ENCODE assay signal across 1 cellular context in genomic region chr11:47258317-47258902, GRCh38.
TF ChIP-seq lines count a peak whose summit lies in the region.

No MANE protein-coding gene starts in this region.

TF ChIP-seq in IMR-90, 13 proteins besides CTCF, POLR2A, EP300 and RAD21:
- TF ChIP-seq SMC3 (IDR thresholded peaks at IDR 0.05; ENCODE audit: low read depth, low read length), result no peak
- no peak for TF ChIP-seq MAZ (IDR thresholded peaks at IDR 0.05; ENCODE audit: borderline replicate concordance, low read depth, low read length)
- TF ChIP-seq USF2 (IDR thresholded peaks at IDR 0.05; ENCODE audit: low read depth, low read length), result no peak
- TF ChIP-seq MXI1 (IDR thresholded peaks at IDR 0.05; ENCODE audit: borderline replicate concordance, low read depth, low read length), result no peak
- no peak for TF ChIP-seq ELK1 (IDR thresholded peaks at IDR 0.05; ENCODE audit: borderline replicate concordance, low read depth, low read length)
- no peak for TF ChIP-seq NFE2L2 (IDR thresholded peaks at IDR 0.05; ENCODE audit: low read depth, low read length)
- no peak for TF ChIP-seq MAFK (IDR thresholded peaks at IDR 0.05; ENCODE audit: low read depth, low read length)
- no peak for TF ChIP-seq BHLHE40 (IDR thresholded peaks at IDR 0.05; ENCODE audit: low read depth, low read length)
- TF ChIP-seq CHD1 (IDR thresholded peaks at IDR 0.05; ENCODE audit: low read depth, low read length), result no peak
